Comparison of ENCODE assay signal across 26 cellular contexts in the genomic region with DNA sequence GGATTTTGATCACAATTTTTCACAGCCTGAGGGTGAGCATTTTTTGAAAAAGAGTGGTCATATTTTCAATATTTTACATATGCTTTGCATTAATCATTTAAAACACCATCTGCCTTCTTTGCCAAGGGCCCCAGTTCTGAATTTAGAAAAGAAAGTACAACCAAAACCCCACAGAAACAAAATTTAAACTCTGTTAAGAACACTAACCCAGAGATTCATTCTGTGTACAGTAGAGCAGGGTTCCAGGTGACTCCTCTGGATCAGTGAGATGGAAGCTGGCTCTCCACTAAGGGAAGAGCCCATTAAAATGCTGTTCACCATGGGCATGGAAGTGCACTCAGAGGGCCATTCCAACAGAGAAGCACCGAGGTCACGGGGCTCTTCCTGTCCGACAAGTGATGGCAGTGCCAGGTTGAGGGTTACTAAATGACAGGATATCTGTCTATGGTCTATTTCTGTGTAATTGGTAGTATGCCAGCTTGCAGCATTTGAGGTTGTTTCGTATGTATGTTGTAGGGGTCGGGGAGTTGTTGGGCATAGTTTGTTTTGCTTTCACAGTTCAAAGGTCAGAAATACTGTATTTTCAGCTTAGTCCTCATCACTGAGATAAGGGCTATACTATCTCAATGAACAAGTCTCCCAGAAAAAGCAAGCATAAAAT.
"Had no signal": no experiment of that assay in that cellular context is flagged by ENCODE, and none has a peak within 500 bp of the region (broad histone marks: within the 10 kb centered on the region; RNA-seq: fewer than 3 reads in every experiment).

No MANE protein-coding gene starts in this region.

- H3K9me3 Mint-ChIP-seq: endodermal cell, nephron progenitor cell had no signal

- H3K27me3 Mint-ChIP-seq: progenitor cell of endocrine pancreas had no signal

- DNase-seq: activated CD4-positive, alpha-beta T cell treated with anti-CD3 and anti-CD28 coated beads for 4 hours; activated CD4-positive, alpha-beta T cell treated with anti-CD3 and anti-CD28 coated beads, Interleukin-2, amount 50 U/mL, for 4 hours; activated naive CD4-positive, alpha-beta T cell; activated T-cell treated with anti-CD3 and anti-CD28 coated beads for 4 hours; activated T-cell treated with anti-CD3 and anti-CD28 coated beads, Interleukin-2, amount 50 U/mL, for 72 hours; brain microvascular endothelial cell; endodermal cell; foreskin fibroblast; head of caudate nucleus; hippocampal formation; left cardiac atrium; left ventricle myocardium superior; naive B cell; nephron progenitor cell; ovary; right lobe of liver; stimulated activated CD4-positive, alpha-beta T cell treated with anti-CD3 and anti-CD28 coated beads, Interleukin-12 subunit alpha, Interleukin-12 subunit beta, amount 100 ng/mL, for 4 hours; stimulated activated CD4-positive, alpha-beta T cell treated with anti-CD3 and anti-CD28 coated beads, Interleukin-4, amount 100 ng/mL, for 1 hour; uterus had no signal

- ATAC-seq: activated T-cell treated with anti-CD3 and anti-CD28 coated beads, Interleukin-2, amount 50 U/mL, for 72 hours; esophagus mucosa; left cardiac atrium; left ventricle myocardium superior; right lobe of liver had no signal

- H3K4me3 Mint-ChIP-seq: activated naive CD8-positive, alpha-beta T cell; activated T-cell treated with anti-CD3 and anti-CD28 coated beads, Interleukin-2, amount 50 U/mL, for 72 hours; endodermal cell; naive B cell; nephron progenitor cell; stimulated activated naive CD8-positive, alpha-beta T cell treated with anti-CD3 and anti-CD28 coated beads, Interleukin-15, Interleukin-2, amounts not matched to agents 100 ng/mL and 50 ng/mL, for 24 hours had no signal

- FAIRE-seq: astrocyte, keratinocyte, TTC549 had no signal

- H3K36me3 Mint-ChIP-seq: activated naive CD8-positive, alpha-beta T cell; naive B cell had no signal

- H3K27ac Mint-ChIP-seq: activated naive CD8-positive, alpha-beta T cell; activated T-cell treated with anti-CD3 and anti-CD28 coated beads, Interleukin-2, amount 50 U/mL, for 72 hours; endodermal cell; naive B cell; nephron progenitor cell; progenitor cell of endocrine pancreas; stimulated activated naive CD8-positive, alpha-beta T cell treated with anti-CD3 and anti-CD28 coated beads, Interleukin-15, Interleukin-2, amounts not matched to agents 100 ng/mL and 50 ng/mL, for 24 hours had no signal

- H3K4me1 Mint-ChIP-seq: naive B cell, nephron progenitor cell had no signal
